Comparison of ENCODE assay signal across 26 cellular contexts in genomic region chrX:33416273-33416805, GRCh38.
"Had no signal": no experiment of that assay in that cellular context is flagged by ENCODE, and none has a peak within 500 bp of the region (broad histone marks: within the 10 kb centered on the region; RNA-seq: fewer than 3 reads in every experiment).

No MANE protein-coding gene starts in this region.

- H3K4me3 ChIP-seq: coronary artery, esophagus squamous epithelium, heart right ventricle, right lobe of liver, smooth muscle cell, stomach, testis, tibial nerve, vagina had no signal

- H3K9ac ChIP-seq: parathyroid adenoma had no signal

- FAIRE-seq: endometrium had no signal

- DNase-seq: dermis blood vessel endothelial cell; effector memory CD4-positive, alpha-beta T cell; erythroblast; esophagus squamous epithelium; foreskin melanocyte; glutamatergic neuron; heart right ventricle; hypothalamus; immature natural killer cell; kidney glomerular epithelial cell; left colon; natural killer cell; occipital lobe; right lobe of liver; stimulated activated CD4-positive, alpha-beta T cell treated with anti-CD3 and anti-CD28 coated beads, Interleukin-12 subunit alpha, Interleukin-12 subunit beta, amount 100 ng/mL, for 4 hours; stimulated activated CD4-positive, alpha-beta T cell treated with anti-CD3 and anti-CD28 coated beads, Interleukin-1b, Interleukin-23, amount 100 ng/mL, for 48 hours; stimulated activated CD4-positive, alpha-beta T cell treated with anti-CD3 and anti-CD28 coated beads, Interleukin-4, amount 100 ng/mL, for 1 hour; stimulated activated naive CD4-positive, alpha-beta T cell treated with Interleukin-2 at 50 U/mL for 16 hours; stomach; testis had no signal

- H3K27me3 ChIP-seq: esophagus squamous epithelium, heart right ventricle, right lobe of liver, stomach, testis, tibial nerve, vagina had no signal

- H3K4me1 ChIP-seq: esophagus squamous epithelium, heart right ventricle, parathyroid adenoma, right lobe of liver, stomach, testis, tibial nerve, vagina had no signal

- H3K9me3 ChIP-seq: esophagus squamous epithelium, right lobe of liver, testis, tibial nerve, vagina had no signal

- H3K36me3 ChIP-seq: esophagus squamous epithelium, heart right ventricle, right lobe of liver, stomach, tibial nerve, vagina had no signal

- H3K27ac ChIP-seq: coronary artery, esophagus squamous epithelium, heart right ventricle, parathyroid adenoma, right lobe of liver, stomach, testis, tibial nerve, vagina had no signal
